8 cellular contexts compared by ENCODE assay signal in the genomic region with DNA sequence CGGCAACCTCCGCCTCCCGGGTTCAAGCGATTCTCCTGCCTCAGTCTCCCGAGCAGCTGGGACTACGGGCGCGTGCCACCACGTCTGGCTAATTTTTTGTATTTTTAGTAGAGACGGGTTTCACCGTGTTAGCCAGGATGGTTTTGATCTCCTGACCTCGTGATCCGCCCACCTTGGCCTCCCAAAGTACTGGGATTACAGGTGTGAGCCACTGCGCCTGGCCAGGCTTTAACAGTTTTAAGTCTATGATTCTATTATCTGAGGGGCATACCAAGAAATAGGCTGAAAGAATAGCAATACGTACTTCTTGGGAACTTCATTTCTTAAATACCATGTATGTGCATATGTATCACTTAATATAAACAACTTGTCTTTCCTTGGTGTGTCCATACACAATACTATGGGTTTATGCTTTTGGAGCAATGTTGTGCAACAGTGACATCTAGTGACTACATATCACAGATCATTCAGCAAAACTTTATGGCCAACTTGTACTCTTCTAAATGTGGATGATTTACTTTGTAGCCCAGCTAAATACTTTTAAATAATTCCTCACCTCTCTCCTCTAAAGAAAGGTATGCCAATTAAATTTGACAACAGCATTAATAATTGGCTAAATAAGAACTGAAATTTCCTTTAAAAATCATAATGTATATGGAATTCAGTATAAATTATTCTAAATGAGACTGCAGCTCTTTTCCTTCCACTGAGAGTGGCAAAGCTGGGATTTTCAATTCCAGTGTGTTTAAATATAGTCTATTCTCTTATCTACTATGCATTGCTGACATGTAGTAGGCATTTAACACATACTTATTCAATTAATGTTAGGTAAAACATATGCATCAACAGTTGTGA. TPM values are rescaled to one million over a fixed set of nuclear protein-coding genes. Genes with fewer than 3 reads are reported as not detected.
DNase-seq lines count a peak whose midpoint lies in the region; ATAC-seq and FAIRE-seq lines count a peak whose summit lies in the region.

No MANE protein-coding gene starts in this region.

- H3K27me3 Mint-ChIP-seq in activated naive CD4-positive, alpha-beta T cell treated with anti-CD3 and anti-CD28 coated beads for 36 hours (ENCODE audit: low read depth): no peaks in the 10 kb centered on the region

- H3K4me3 Mint-ChIP-seq in activated naive CD4-positive, alpha-beta T cell treated with anti-CD3 and anti-CD28 coated beads for 36 hours: no peak overlapping the region

- intact Hi-C loops in activated naive CD4-positive, alpha-beta T cell treated with anti-CD3 and anti-CD28 coated beads for 36 hours (cut with micrococcal nuclease): loop anchor here (1.0 to 2.0 kb wide), 7 partner anchors 82 to 750 kb away; no protein-coding TSS in a partner anchor

- peak; percentile 91 for FAIRE-seq in endometrium (lab: Jason Lieb, UNC)

- no peaks in the 10 kb centered on the region for H3K36me3 Mint-ChIP-seq in activated naive CD4-positive, alpha-beta T cell treated with anti-CD3 and anti-CD28 coated beads for 36 hours (ENCODE audit: low read depth)

- peak; percentile 22 for DNase-seq in activated naive CD4-positive, alpha-beta T cell treated with anti-CD3 and anti-CD28 coated beads for 36 hours
- no peak for DNase-seq in activated naive CD4-positive, alpha-beta T cell treated with Interleukin-2 at 50 U/mL for 16 hours
- DNase-seq in KG1 (lab: John Stamatoyannopoulos, UW) (peak; percentile 37), RPMI8226 (peak; percentile 61), midbrain (lab: John Stamatoyannopoulos, UW) (peak; percentile 81), T1000 (lab: John Stamatoyannopoulos, UW) (no peak)

- H3K9me3 Mint-ChIP-seq in activated naive CD4-positive, alpha-beta T cell treated with anti-CD3 and anti-CD28 coated beads for 36 hours: no peaks in the 10 kb centered on the region

- peak; percentile 85 for ATAC-seq in GM21723 (IDR thresholded peaks at IDR 0.05; ENCODE audit: unreplicated experiment)

- CTCF ChIA-PET in activated naive CD4-positive, alpha-beta T cell treated with anti-CD3 and anti-CD28 coated beads for 36 hours (lab: Charles Lee): interaction anchor here (0.6 to 1.4 kb wide), 12 partner anchors 8 to 424 kb away, joined by 3 to 8 read pairs (median 3); no protein-coding TSS in a partner anchor

- no peaks in the 10 kb centered on the region for H3K4me1 Mint-ChIP-seq in activated naive CD4-positive, alpha-beta T cell treated with anti-CD3 and anti-CD28 coated beads for 36 hours (ENCODE audit: low read depth)

- H3K27ac Mint-ChIP-seq in activated naive CD4-positive, alpha-beta T cell treated with anti-CD3 and anti-CD28 coated beads for 36 hours: no peak overlapping the region

RNA-seq across cellular contexts. Expression of a gene that starts 10.4 kb away (rescaled TPM):
- 1 to 10 TPM; 2.0 to 3.5 TPM for total RNA-seq in activated naive CD4-positive, alpha-beta T cell treated with anti-CD3 and anti-CD28 coated beads for 36 hours

Comparison
In these comparisons a context has a peak if more than half of its experiments do, and no peak if none do; other contexts are left out.
1. DNase-seq: peak in activated naive CD4-positive, alpha-beta T cell treated with anti-CD3 and anti-CD28 coated beads for 36 hours (single experiment), KG1 (single experiment), RPMI8226 (single experiment) and midbrain (single experiment); none in activated naive CD4-positive, alpha-beta T cell treated with Interleukin-2 at 50 U/mL for 16 hours (single experiment) and T1000 (single experiment).